In the genomic region with DNA sequence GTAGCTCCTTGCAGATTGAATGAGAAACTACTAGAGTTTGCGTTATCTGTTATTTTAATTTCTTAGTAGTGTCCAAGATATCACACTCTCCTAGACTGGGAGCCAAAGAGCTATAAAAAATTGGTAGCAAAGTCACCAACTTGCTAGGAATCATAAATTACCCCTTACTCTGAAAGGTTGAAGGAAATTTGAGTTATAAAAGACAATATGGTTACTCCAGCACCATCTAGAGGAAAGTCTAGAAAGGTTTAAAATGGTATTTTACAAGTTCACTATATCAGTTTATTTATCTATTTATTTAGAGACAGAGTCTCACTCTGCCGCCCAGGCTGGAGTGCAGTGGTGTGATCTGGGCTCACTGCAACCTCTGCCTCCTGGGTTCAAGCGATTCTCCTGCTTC, we compare ENCODE assay signal across 11 cellular contexts.
A peak's percentile ranks its signal among the peaks of the same experiment; 100 is the strongest.
DNase-seq lines count a peak whose midpoint lies in the region; ATAC-seq, FAIRE-seq and TF ChIP-seq lines count a peak whose summit lies in the region.
"Had no signal": no experiment of that assay in that cellular context is flagged by ENCODE, and none has a peak within 500 bp of the region (broad histone marks: within the 10 kb centered on the region; RNA-seq: fewer than 3 reads in every experiment).

No MANE protein-coding gene starts in this region.

- no peak for TF ChIP-seq EP300 in gastroesophageal sphincter (IDR thresholded peaks at IDR 0.05)

- peak; percentile 82 for FAIRE-seq in A204.1 (lab: Jason Lieb, UNC)

- ATAC-seq in gastroesophageal sphincter (no peak), HG03045 (IDR thresholded peaks at IDR 0.05; ENCODE audit: unreplicated experiment) (no peak)
- ATAC-seq: stimulated activated naive CD8-positive, alpha-beta T cell treated with anti-CD3 and anti-CD28 coated beads, Interleukin-15, amount 100 ng/mL, for 72 hours had no signal

- TF ChIP-seq CTCF in GM12873 (IDR thresholded peaks at IDR 0.05; ENCODE audit: insufficient read depth, low read depth, low read length, missing control alignments): peak; percentile 30
- TF ChIP-seq CTCF in gastroesophageal sphincter (IDR thresholded peaks at IDR 0.05): peak in 3 of 4 experiments; percentile 22 to 38 (median 23)

- no peak for TF ChIP-seq POLR2A in gastroesophageal sphincter (IDR thresholded peaks at IDR 0.05)

- DNase-seq in RKO (ENCODE audit: low spot score) (peak; percentile 19), GF-D8 (lab: John Stamatoyannopoulos, UW) (no peak), H4 (ENCODE audit: low spot score) (no peak), NCI-H510A treated with DMSO at 0.1 percent for 48 hours (lab: John Stamatoyannopoulos, UW) (no peak)
- DNase-seq: amniotic stem cell; nephron progenitor cell; stimulated activated naive CD8-positive, alpha-beta T cell treated with anti-CD3 and anti-CD28 coated beads, Interleukin-15, amount 100 ng/mL, for 72 hours had no signal

- 67 to 74% methylated on average over 3 of the region's 3 CpGs for WGBS in gastroesophageal sphincter (ENCODE audit: low coverage in 1 of 2), 2 donors

- no peak overlapping the region for H3K27ac ChIP-seq in gastroesophageal sphincter

- H3K4me1 ChIP-seq in gastroesophageal sphincter: peaks cover 0 to 17% (median 0%) of the 10 kb centered on the region in 3 donors

- H3K27me3 ChIP-seq in gastroesophageal sphincter: no peaks in the 10 kb centered on the region

- no peaks in the 10 kb centered on the region for H3K9me3 ChIP-seq in gastroesophageal sphincter

- H3K4me3 ChIP-seq in gastroesophageal sphincter: no peak overlapping the region

- peaks cover 0 to 10% of the 10 kb centered on the region in 2 donors for H3K36me3 ChIP-seq in gastroesophageal sphincter
